ENCODE assay signal across 8 cellular contexts in the genomic region with DNA sequence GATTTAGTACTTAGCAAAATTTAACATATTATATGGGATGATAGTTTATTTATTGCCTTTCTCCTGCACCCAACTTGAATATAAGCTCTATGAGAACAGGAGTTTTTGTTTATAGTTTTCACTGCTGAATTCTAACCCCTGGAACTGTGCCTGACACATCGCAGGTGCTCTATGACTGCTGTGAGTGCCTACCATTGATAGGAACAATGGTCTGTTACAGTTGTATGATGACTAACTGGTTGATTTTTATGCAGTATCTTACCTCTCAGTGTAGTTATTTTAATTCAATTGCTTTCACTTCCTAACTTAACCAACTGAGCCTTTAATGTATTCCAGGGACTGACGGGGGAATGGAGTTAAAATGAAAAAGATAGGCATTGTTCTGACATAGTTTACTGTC.
"Had no signal": no experiment of that assay in that cellular context is flagged by ENCODE, and none has a peak within 500 bp of the region (broad histone marks: within the 10 kb centered on the region; RNA-seq: fewer than 3 reads in every experiment).

No MANE protein-coding gene starts in this region.

- H3K36me3 ChIP-seq: HAP-1 had no signal

- H3K4me3 Mint-ChIP-seq: HFFc6 had no signal

- ATAC-seq: HCT116, K562 had no signal

- H3K27ac Mint-ChIP-seq: HFFc6 had no signal

- H3K4me3 ChIP-seq: HAP-1, K562 had no signal

- H3K9me3 ChIP-seq: HAP-1 had no signal

- H3K4me1 ChIP-seq: HAP-1 had no signal

- DNase-seq: GOT3, H7, HFFc6, IMR-90, KG1 had no signal
